In the genomic region with DNA sequence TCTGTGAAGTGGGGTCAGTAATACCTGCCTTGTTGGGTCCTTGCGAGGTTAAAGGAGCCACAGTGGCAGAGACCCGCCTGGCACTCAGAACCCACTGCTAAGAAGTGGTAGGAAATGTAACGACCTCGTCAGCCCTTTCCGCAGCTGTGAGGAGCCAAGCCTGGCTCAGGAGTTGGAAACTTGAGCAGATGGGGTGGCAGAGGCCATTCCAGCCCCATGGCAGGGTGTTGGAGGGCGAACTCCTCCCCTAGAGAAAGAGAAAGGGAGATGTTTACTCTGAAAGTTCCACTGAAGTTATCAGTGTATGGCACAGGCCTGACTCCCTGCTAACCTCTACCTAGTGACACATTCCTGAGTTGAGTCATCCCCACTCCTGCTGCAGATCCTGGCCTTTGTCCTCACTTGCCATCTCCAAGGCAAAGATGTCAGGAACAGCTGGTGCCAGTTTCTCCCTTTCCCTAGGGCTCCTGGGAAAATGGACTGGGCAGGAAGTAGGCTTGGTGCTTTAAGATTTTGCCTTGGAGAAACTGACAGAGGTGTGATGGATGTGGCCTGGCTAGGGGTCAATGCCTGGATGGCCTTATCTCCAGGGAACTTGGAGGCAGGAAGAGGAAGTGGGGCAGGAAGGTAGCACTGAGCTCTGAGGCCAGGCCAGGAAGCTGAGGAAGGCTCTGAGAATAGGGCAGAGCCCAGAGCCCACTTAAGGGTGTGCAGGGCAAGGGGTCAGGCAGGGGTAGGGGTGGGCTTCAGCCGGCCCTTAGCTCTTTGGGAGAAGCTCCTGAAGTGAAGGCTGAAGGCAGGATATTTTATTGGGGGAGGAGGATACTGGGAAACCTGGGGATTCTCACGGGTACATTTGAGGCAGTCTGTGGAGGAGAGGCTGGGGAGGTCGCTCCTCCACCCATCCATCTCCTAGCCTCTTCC, we compare ENCODE assay signal across 1 cellular context.
TF ChIP-seq lines count a peak whose summit lies in the region.

No MANE protein-coding gene starts in this region.

TF ChIP-seq in HepG2, 621 proteins besides CTCF, POLR2A, EP300 and RAD21 (continued from another document and continues in another):
- TF ChIP-seq, protein P1, sequence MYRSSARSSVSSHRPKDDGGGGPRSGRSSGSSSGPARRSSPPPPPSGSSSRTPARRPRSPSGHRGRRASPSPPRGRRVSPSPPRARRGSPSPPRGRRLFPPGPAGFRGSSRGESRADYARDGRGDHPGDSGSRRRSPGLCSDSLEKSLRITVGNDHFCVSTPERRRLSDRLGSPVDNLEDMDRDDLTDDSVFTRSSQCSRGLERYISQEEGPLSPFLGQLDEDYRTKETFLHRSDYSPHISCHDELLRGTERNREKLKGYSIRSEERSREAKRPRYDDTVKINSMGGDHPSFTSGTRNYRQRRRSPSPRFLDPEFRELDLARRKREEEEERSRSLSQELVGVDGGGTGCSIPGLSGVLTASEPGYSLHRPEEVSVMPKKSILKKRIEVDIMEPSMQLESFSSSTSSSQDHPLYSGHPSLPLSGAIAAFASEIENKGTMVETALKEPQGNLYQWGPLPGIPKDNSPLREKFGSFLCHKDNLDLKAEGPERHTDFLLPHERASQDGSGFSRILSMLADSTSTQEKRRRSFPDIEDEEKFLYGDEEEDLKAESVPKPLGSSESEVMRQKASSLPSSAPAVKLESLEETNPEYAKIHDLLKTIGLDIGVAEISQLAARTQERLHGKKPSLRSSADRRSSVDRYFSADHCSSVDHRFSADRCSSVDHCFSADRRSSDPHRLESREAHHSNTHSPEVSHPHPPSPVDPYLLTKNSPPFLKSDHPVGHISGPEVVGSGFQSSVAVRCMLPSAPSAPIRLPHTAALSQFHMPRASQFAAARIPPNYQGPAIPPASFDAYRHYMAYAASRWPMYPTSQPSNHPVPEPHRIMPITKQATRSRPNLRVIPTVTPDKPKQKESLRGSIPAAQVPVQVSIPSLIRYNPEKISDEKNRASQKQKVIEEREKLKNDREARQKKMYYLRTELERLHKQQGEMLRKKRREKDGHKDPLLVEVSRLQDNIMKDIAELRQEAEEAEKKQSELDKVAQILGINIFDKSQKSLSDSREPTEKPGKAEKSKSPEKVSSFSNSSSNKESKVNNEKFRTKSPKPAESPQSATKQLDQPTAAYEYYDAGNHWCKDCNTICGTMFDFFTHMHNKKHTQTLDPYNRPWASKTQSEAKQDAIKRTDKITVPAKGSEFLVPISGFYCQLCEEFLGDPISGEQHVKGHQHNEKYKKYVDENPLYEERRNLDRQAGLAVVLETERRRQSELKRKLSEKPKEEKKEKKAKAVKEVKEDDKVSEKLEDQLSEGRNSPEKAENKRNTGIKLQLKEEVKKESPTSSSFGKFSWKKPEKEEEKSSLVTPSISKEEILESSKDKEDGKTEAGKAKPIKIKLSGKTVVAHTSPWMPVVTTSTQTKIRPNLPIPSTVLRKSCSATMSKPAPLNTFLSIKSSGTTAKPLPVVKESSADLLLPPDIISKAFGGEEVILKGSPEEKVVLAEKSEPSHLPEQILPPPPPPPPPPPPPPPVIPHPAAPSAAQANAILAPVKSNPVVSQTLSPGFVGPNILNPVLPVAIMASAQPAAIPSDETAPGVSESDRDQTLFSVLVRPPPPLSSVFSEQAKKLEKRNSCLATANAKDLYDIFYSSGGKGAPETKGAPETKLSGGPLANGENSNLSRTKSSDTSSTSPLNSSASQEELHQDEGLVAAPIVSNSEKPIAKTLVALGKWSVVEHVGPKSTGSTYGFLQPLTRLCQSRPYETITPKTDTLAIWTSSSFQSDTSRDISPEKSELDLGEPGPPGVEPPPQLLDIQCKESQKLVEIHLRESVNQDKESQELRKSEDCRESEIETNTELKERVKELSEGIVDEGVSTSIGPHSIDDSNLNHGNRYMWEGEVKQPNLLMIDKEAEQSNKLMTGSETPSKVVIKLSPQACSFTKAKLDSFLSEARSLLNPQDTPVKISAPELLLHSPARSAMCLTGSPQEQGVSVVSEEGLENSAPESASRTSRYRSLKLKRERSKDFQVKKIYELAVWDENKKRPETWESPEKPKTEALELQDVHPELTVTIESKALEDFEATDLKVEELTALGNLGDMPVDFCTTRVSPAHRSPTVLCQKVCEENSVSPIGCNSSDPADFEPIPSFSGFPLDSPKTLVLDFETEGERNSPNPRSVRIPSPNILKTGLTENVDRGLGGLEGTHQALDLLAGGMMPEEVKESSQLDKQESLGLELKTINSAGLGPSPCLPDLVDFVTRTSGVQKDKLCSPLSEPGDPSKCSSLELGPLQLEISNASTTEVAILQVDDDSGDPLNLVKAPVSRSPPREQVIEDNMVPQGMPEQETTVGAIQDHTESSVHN (CRISPR knock-in tag; IDR thresholded peaks at IDR 0.05): no peak
- TF ChIP-seq NCOA1 (CRISPR knock-in tag; IDR thresholded peaks at IDR 0.05) (peak; percentile 74; the same call in 1 of the 2 replicates), PRPF4 (IDR thresholded peaks at IDR 0.05; ENCODE audit: low read depth, low read length, poor library complexity, severe bottlenecking) (no peak), DPF2 (CRISPR knock-in tag; IDR thresholded peaks at IDR 0.05; ENCODE audit: borderline replicate concordance, low read depth) (peak; percentile 80), HDAC1 (CRISPR knock-in tag; IDR thresholded peaks at IDR 0.05) (peak; percentile 96), ZSCAN21 (CRISPR knock-in tag; IDR thresholded peaks at IDR 0.05; ENCODE audit: borderline replicate concordance) (no peak; the same call in 1 of the 2 replicates), DNMT1 (CRISPR knock-in tag; IDR thresholded peaks at IDR 0.05) (no peak; the same call in 1 of the 2 replicates), ZNF549 (CRISPR knock-in tag; IDR thresholded peaks at IDR 0.05) (no peak), KLF13 (CRISPR knock-in tag; IDR thresholded peaks at IDR 0.05) (no peak), KAT8 (CRISPR knock-in tag; IDR thresholded peaks at IDR 0.05) (peak; percentile 30), RFX5 (IDR thresholded peaks at IDR 0.05; ENCODE audit: low read depth, low read length) (peak; percentile 75), ZNF501 (CRISPR knock-in tag; IDR thresholded peaks at IDR 0.05) (peak; percentile 47; the same call in 1 of the 2 replicates), ZNF557 (CRISPR knock-in tag; IDR thresholded peaks at IDR 0.05) (no peak), SRY (CRISPR knock-in tag; IDR thresholded peaks at IDR 0.05) (no peak; the same call in 1 of the 2 replicates), ZNF761 (CRISPR knock-in tag; conservative IDR thresholded peaks at IDR 0.05) (0 out of 2 replicates have a peak, but pooled peaks have one; percentile 28), MED13 (CRISPR knock-in tag; IDR thresholded peaks at IDR 0.05) (peak; percentile 50; the same call in 1 of the 2 replicates), MTF1 (CRISPR knock-in tag; IDR thresholded peaks at IDR 0.05) (no peak), FOXA3 (CRISPR knock-in tag; IDR thresholded peaks at IDR 0.05) (peak; percentile 91), ZNF562 (CRISPR knock-in tag; IDR thresholded peaks at IDR 0.05; ENCODE audit: borderline replicate concordance) (no peak), ZNF317 (CRISPR knock-in tag; IDR thresholded peaks at IDR 0.05) (no peak; the same call in 1 of the 2 replicates), ZNF350 (CRISPR knock-in tag; IDR thresholded peaks at IDR 0.05; ENCODE audit: borderline replicate concordance, low read depth) (peak; percentile 96; the same call in 1 of the 2 replicates), ZSCAN12 (CRISPR knock-in tag; IDR thresholded peaks at IDR 0.05) (no peak), NKX3-1 (CRISPR knock-in tag; IDR thresholded peaks at IDR 0.05) (peak; percentile 7), ZNF564 (CRISPR knock-in tag; IDR thresholded peaks at IDR 0.05) (0 out of 2 replicates have a peak, but pooled peaks have one; percentile 7), SRSF9 (IDR thresholded peaks at IDR 0.05; ENCODE audit: borderline replicate concordance, insufficient read depth, low read depth, low read length, poor library complexity, severe bottlenecking) (no peak), MTA1 (CRISPR knock-in tag; IDR thresholded peaks at IDR 0.05; ENCODE audit: borderline replicate concordance) (peak; percentile 34), JUNB (CRISPR knock-in tag; IDR thresholded peaks at IDR 0.05; ENCODE audit: borderline replicate concordance) (no peak; the same call in 1 of the 2 replicates), GATA4 (IDR thresholded peaks at IDR 0.05; ENCODE audit: borderline replicate concordance, low read depth) (peak; percentile 16; the same call in 1 of the 2 replicates), U2AF1 (optimal IDR thresholded peaks at IDR 0.05; ENCODE audit: low read depth, low read length) (peak; percentile 88), HNRNPL (IDR thresholded peaks at IDR 0.05; ENCODE audit: low read depth, low read length) (0 out of 2 replicates have a peak, but pooled peaks have one; percentile 17), ZBTB20 (CRISPR knock-in tag; IDR thresholded peaks at IDR 0.05; ENCODE audit: borderline replicate concordance, low read depth) (no peak), YEATS2 (CRISPR knock-in tag; IDR thresholded peaks at IDR 0.05; ENCODE audit: borderline replicate concordance) (peak; percentile 12; the same call in 1 of the 2 replicates), SMAD9 (CRISPR knock-in tag; IDR thresholded peaks at IDR 0.05) (no peak; the same call in 1 of the 2 replicates), AHR (CRISPR knock-in tag; IDR thresholded peaks at IDR 0.05) (no peak), NFIB (CRISPR knock-in tag; IDR thresholded peaks at IDR 0.05; ENCODE audit: borderline replicate concordance) (no peak), PHF20 (CRISPR knock-in tag; IDR thresholded peaks at IDR 0.05) (peak; percentile 66), GLI4 (CRISPR knock-in tag; IDR thresholded peaks at IDR 0.05; ENCODE audit: borderline replicate concordance) (no peak; the same call in 1 of the 2 replicates)
- TF ChIP-seq, protein P2, sequence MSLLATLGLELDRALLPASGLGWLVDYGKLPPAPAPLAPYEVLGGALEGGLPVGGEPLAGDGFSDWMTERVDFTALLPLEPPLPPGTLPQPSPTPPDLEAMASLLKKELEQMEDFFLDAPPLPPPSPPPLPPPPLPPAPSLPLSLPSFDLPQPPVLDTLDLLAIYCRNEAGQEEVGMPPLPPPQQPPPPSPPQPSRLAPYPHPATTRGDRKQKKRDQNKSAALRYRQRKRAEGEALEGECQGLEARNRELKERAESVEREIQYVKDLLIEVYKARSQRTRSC (CRISPR knock-in tag; IDR thresholded peaks at IDR 0.05; ENCODE audit: low read depth): no peak
- TF ChIP-seq, protein P3, sequence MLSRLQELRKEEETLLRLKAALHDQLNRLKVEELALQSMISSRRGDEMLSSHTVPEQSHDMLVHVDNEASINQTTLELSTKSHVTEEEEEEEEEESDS (CRISPR knock-in tag; IDR thresholded peaks at IDR 0.05; ENCODE audit: borderline replicate concordance): 0 out of 2 replicates have a peak, but pooled peaks have one; percentile 88
- TF ChIP-seq, protein P4, sequence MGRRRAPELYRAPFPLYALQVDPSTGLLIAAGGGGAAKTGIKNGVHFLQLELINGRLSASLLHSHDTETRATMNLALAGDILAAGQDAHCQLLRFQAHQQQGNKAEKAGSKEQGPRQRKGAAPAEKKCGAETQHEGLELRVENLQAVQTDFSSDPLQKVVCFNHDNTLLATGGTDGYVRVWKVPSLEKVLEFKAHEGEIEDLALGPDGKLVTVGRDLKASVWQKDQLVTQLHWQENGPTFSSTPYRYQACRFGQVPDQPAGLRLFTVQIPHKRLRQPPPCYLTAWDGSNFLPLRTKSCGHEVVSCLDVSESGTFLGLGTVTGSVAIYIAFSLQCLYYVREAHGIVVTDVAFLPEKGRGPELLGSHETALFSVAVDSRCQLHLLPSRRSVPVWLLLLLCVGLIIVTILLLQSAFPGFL (CRISPR knock-in tag; IDR thresholded peaks at IDR 0.05): no peak
- TF ChIP-seq, protein P5, sequence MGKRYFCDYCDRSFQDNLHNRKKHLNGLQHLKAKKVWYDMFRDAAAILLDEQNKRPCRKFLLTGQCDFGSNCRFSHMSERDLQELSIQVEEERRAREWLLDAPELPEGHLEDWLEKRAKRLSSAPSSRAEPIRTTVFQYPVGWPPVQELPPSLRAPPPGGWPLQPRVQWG (CRISPR knock-in tag; IDR thresholded peaks at IDR 0.05; ENCODE audit: borderline replicate concordance, low read depth): no peak
- TF ChIP-seq, protein P6, sequence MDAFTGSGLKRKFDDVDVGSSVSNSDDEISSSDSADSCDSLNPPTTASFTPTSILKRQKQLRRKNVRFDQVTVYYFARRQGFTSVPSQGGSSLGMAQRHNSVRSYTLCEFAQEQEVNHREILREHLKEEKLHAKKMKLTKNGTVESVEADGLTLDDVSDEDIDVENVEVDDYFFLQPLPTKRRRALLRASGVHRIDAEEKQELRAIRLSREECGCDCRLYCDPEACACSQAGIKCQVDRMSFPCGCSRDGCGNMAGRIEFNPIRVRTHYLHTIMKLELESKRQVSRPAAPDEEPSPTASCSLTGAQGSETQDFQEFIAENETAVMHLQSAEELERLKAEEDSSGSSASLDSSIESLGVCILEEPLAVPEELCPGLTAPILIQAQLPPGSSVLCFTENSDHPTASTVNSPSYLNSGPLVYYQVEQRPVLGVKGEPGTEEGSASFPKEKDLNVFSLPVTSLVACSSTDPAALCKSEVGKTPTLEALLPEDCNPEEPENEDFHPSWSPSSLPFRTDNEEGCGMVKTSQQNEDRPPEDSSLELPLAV (CRISPR knock-in tag; conservative IDR thresholded peaks at IDR 0.05; ENCODE audit: low read depth): no peak
- TF ChIP-seq, protein P7, sequence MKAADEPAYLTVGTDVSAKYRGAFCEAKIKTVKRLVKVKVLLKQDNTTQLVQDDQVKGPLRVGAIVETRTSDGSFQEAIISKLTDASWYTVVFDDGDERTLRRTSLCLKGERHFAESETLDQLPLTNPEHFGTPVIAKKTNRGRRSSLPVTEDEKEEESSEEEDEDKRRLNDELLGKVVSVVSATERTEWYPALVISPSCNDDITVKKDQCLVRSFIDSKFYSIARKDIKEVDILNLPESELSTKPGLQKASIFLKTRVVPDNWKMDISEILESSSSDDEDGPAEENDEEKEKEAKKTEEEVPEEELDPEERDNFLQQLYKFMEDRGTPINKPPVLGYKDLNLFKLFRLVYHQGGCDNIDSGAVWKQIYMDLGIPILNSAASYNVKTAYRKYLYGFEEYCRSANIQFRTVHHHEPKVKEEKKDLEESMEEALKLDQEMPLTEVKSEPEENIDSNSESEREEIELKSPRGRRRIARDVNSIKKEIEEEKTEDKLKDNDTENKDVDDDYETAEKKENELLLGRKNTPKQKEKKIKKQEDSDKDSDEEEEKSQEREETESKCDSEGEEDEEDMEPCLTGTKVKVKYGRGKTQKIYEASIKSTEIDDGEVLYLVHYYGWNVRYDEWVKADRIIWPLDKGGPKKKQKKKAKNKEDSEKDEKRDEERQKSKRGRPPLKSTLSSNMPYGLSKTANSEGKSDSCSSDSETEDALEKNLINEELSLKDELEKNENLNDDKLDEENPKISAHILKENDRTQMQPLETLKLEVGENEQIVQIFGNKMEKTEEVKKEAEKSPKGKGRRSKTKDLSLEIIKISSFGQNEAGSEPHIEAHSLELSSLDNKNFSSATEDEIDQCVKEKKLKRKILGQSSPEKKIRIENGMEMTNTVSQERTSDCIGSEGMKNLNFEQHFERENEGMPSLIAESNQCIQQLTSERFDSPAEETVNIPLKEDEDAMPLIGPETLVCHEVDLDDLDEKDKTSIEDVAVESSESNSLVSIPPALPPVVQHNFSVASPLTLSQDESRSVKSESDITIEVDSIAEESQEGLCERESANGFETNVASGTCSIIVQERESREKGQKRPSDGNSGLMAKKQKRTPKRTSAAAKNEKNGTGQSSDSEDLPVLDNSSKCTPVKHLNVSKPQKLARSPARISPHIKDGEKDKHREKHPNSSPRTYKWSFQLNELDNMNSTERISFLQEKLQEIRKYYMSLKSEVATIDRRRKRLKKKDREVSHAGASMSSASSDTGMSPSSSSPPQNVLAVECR (CRISPR knock-in tag; IDR thresholded peaks at IDR 0.05; ENCODE audit: borderline replicate concordance): peak; percentile 89
